Comparison of ENCODE assay signal across 21 cellular contexts in the genomic region with DNA sequence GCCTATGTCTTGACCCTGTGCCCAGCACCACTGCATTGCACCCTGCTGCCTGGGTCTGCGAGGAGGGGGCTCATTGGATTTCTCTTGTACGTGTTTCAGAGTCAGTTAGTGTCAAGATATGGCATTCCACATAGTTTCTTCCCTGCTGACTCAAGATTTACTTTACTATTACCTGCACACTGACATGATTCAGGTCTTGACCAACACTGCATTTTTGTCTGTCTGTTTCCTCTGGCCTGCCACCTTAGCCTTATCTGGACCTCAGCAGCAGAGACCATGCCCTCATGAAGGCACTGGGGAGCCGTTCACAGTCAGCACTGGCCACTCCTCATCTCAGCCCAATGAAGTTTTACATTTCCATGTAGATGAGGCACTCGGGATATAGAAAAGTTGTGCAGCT.
A peak's percentile ranks its signal among the peaks of the same experiment; 100 is the strongest.
DNase-seq lines count a peak whose midpoint lies in the region; ATAC-seq, FAIRE-seq and TF ChIP-seq lines count a peak whose summit lies in the region.
"Had no signal": no experiment of that assay in that cellular context is flagged by ENCODE, and none has a peak within 500 bp of the region (broad histone marks: within the 10 kb centered on the region; RNA-seq: fewer than 3 reads in every experiment).

No MANE protein-coding gene starts in this region.

- H3K27ac ChIP-seq in ascending aorta (peak overlapping the region; percentile 72 to 86), gastroesophageal sphincter (peak overlapping the region; percentile 89 to 99 (median 92)), prostate gland (peak overlapping the region; percentile 68 to 76), upper lobe of right lung (peak overlapping the region; percentile 40)

- intact Hi-C loops in ascending aorta (cut with DNase I) (loop anchor here (5.0 kb wide), 1 partner anchor 40 kb away; no protein-coding TSS in a partner anchor), prostate gland (cut with DNase I) (no loop called here), upper lobe of right lung (cut with DNase I) (no loop called here)

- DNase-seq in ascending aorta (ENCODE audit: low spot score in 2 of 2) (peak in 1 of 2 donors; percentile 49), prostate gland (ENCODE audit: low spot score) (no peak), upper lobe of right lung (no peak), frontal cortex (ENCODE audit: low spot score in 2 of 2) (no peak), HuH-7.5 (ENCODE audit: low spot score) (no peak)
- DNase-seq: activated CD4-positive, alpha-beta T cell treated with anti-CD3 and anti-CD28 coated beads, Interleukin-2, amount 10 ng/mL, durations not matched to agents 7 days and 5 days; activated naive CD4-positive, alpha-beta T cell treated with Interleukin-2 at 50 U/mL for 16 hours; activated T-cell treated with anti-CD3 and anti-CD28 coated beads for 4 hours; AML-193; Calu3; dermis blood vessel endothelial cell; EL; MG63; naive B cell; NCI-H1694 treated with DMSO at 0.1 percent for 48 hours; NCI-H2227 treated with DMSO at 0.1 percent for 48 hours; uterus had no signal

- no peaks in the 10 kb centered on the region for H3K9me3 ChIP-seq in ascending aorta
- no peaks in the 10 kb centered on the region for H3K9me3 ChIP-seq in gastroesophageal sphincter
- no peaks in the 10 kb centered on the region for H3K9me3 ChIP-seq in prostate gland
- no peaks in the 10 kb centered on the region for H3K9me3 ChIP-seq in upper lobe of right lung
- H3K9me3 ChIP-seq: MG63, uterus had no signal

- TF ChIP-seq POLR2A in gastroesophageal sphincter (IDR thresholded peaks at IDR 0.05) = no peak
- no peak for TF ChIP-seq POLR2A in prostate gland (IDR thresholded peaks at IDR 0.05)

- WGBS in gastroesophageal sphincter (ENCODE audit: low coverage in 1 of 2), 2 donors = 39 to 48% methylated on average over 3 to 4 of the region's 4 CpGs
- 65% methylated on average over 4 of the region's 4 CpGs for WGBS in prostate gland

- TF ChIP-seq EP300 in gastroesophageal sphincter (IDR thresholded peaks at IDR 0.05) = no peak

- H3K36me3 ChIP-seq in ascending aorta = peaks cover 0 to 4% of the 10 kb centered on the region in 2 donors
- no peaks in the 10 kb centered on the region for H3K36me3 ChIP-seq in gastroesophageal sphincter
- no peaks in the 10 kb centered on the region for H3K36me3 ChIP-seq in prostate gland
- no peaks in the 10 kb centered on the region for H3K36me3 ChIP-seq in upper lobe of right lung
- H3K36me3 ChIP-seq: uterus had no signal

- H3K27me3 ChIP-seq in ascending aorta (no peaks in the 10 kb centered on the region), gastroesophageal sphincter (no peaks in the 10 kb centered on the region), prostate gland (replicated peaks; ENCODE audit: insufficient read depth) (no peaks in the 10 kb centered on the region), upper lobe of right lung (no peaks in the 10 kb centered on the region)
- H3K27me3 ChIP-seq: MG63, uterus had no signal

- H3K4me1 ChIP-seq in ascending aorta (peaks cover 46 to 62% of the 10 kb centered on the region in 2 donors), gastroesophageal sphincter (peaks cover 54 to 94% (median 58%) of the 10 kb centered on the region in 3 donors), prostate gland (replicated peaks) (peaks cover 39% of the 10 kb centered on the region), upper lobe of right lung (peaks cover 64% of the 10 kb centered on the region)

- ATAC-seq in gastroesophageal sphincter = no peak
- ATAC-seq in upper lobe of right lung = no peak
- no peak for ATAC-seq in HG03378 (IDR thresholded peaks at IDR 0.05; ENCODE audit: unreplicated experiment)
- ATAC-seq: HepG2 had no signal

- FAIRE-seq in frontal cortex (lab: Jason Lieb, UNC) = no peak
- FAIRE-seq: H1, HepG2 had no signal

- H3K4me3 ChIP-seq in ascending aorta = no peak overlapping the region
- no peak overlapping the region for H3K4me3 ChIP-seq in gastroesophageal sphincter
- no peak overlapping the region for H3K4me3 ChIP-seq in prostate gland
- no peak overlapping the region for H3K4me3 ChIP-seq in upper lobe of right lung
- H3K4me3 ChIP-seq: MG63, uterus had no signal

- TF ChIP-seq CTCF in ascending aorta (IDR thresholded peaks at IDR 0.05) (no peak), gastroesophageal sphincter (IDR thresholded peaks at IDR 0.05) (no peak), prostate gland (IDR thresholded peaks at IDR 0.05) (no peak), upper lobe of right lung (IDR thresholded peaks at IDR 0.05) (no peak)

Comparison
In these comparisons a context has a peak if more than half of its experiments do, and no peak if none do; other contexts are left out.
1. H3K27ac ChIP-seq: peak in every context shown above with its lines; median percentile 92 in gastroesophageal sphincter; 79 in ascending aorta; 72 in prostate gland; 40 in upper lobe of right lung.